In genomic region chr2:15172825-15173224, GRCh38 we compare ENCODE assay signal across 1 cellular context.
TF ChIP-seq lines count a peak whose summit lies in the region.

No MANE protein-coding gene starts in this region.

TF ChIP-seq in HepG2, 621 proteins besides CTCF, POLR2A, EP300 and RAD21 (continued from another document and continues in another):
- TF ChIP-seq, protein P1, sequence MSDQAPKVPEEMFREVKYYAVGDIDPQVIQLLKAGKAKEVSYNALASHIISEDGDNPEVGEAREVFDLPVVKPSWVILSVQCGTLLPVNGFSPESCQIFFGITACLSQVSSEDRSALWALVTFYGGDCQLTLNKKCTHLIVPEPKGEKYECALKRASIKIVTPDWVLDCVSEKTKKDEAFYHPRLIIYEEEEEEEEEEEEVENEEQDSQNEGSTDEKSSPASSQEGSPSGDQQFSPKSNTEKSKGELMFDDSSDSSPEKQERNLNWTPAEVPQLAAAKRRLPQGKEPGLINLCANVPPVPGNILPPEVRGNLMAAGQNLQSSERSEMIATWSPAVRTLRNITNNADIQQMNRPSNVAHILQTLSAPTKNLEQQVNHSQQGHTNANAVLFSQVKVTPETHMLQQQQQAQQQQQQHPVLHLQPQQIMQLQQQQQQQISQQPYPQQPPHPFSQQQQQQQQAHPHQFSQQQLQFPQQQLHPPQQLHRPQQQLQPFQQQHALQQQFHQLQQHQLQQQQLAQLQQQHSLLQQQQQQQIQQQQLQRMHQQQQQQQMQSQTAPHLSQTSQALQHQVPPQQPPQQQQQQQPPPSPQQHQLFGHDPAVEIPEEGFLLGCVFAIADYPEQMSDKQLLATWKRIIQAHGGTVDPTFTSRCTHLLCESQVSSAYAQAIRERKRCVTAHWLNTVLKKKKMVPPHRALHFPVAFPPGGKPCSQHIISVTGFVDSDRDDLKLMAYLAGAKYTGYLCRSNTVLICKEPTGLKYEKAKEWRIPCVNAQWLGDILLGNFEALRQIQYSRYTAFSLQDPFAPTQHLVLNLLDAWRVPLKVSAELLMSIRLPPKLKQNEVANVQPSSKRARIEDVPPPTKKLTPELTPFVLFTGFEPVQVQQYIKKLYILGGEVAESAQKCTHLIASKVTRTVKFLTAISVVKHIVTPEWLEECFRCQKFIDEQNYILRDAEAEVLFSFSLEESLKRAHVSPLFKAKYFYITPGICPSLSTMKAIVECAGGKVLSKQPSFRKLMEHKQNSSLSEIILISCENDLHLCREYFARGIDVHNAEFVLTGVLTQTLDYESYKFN (CRISPR knock-in tag; conservative IDR thresholded peaks at IDR 0.05): peak; percentile 93
- TF ChIP-seq DBP (CRISPR knock-in tag; IDR thresholded peaks at IDR 0.05; ENCODE audit: not compliant biosample characterization) (no peak), ZNF770 (CRISPR knock-in tag; IDR thresholded peaks at IDR 0.05) (no peak), AFF4 (CRISPR knock-in tag; IDR thresholded peaks at IDR 0.05) (no peak), ZNF746 (CRISPR knock-in tag; IDR thresholded peaks at IDR 0.05) (no peak), PCBP1 (IDR thresholded peaks at IDR 0.05; ENCODE audit: borderline replicate concordance, low read depth, low read length) (no peak), DRAP1 (CRISPR knock-in tag; IDR thresholded peaks at IDR 0.05) (peak; percentile 65; the same call in 1 of the 2 replicates), GTF2F1 (IDR thresholded peaks at IDR 0.05; ENCODE audit: low read length) (no peak), MYC (CRISPR knock-in tag; IDR thresholded peaks at IDR 0.05; ENCODE audit: borderline replicate concordance) (no peak), REPIN1 (CRISPR knock-in tag; IDR thresholded peaks at IDR 0.05; ENCODE audit: borderline replicate concordance, low read depth) (peak; percentile 74; the same call in 1 of the 2 replicates), ZMYM4 (CRISPR knock-in tag; IDR thresholded peaks at IDR 0.05) (peak; percentile 79), RCOR2 (CRISPR knock-in tag; IDR thresholded peaks at IDR 0.05) (peak; percentile 85), NRL (CRISPR knock-in tag; IDR thresholded peaks at IDR 0.05; ENCODE audit: borderline replicate concordance) (no peak), NR1H2 (CRISPR knock-in tag; IDR thresholded peaks at IDR 0.05; ENCODE audit: borderline replicate concordance, low read depth) (no peak), NONO (IDR thresholded peaks at IDR 0.05) (no peak), NONO (CRISPR knock-in tag; conservative IDR thresholded peaks at IDR 0.05) (0 out of 2 replicates have a peak, but pooled peaks have one; percentile 53), HHEX (CRISPR knock-in tag; IDR thresholded peaks at IDR 0.05) (peak; percentile 50; the same call in 1 of the 2 replicates), SNAI1 (CRISPR knock-in tag; IDR thresholded peaks at IDR 0.05; ENCODE audit: borderline replicate concordance) (no peak), ZSCAN30 (CRISPR knock-in tag; IDR thresholded peaks at IDR 0.05) (no peak), ZNF891 (CRISPR knock-in tag; IDR thresholded peaks at IDR 0.05) (no peak), CBX1 (IDR thresholded peaks at IDR 0.05; ENCODE audit: low read depth) (no peak), TCF7 (IDR thresholded peaks at IDR 0.05; ENCODE audit: low read depth) (peak; percentile 56), ZNF282 (IDR thresholded peaks at IDR 0.05; ENCODE audit: partially characterized antibody) (no peak), SIN3B (IDR thresholded peaks at IDR 0.05; ENCODE audit: low read length) (no peak), PITX1 (CRISPR knock-in tag; IDR thresholded peaks at IDR 0.05) (peak; percentile 79), ZIK1 (CRISPR knock-in tag; IDR thresholded peaks at IDR 0.05; ENCODE audit: borderline replicate concordance, low read depth) (no peak), ZFP1 (CRISPR knock-in tag; IDR thresholded peaks at IDR 0.05) (peak; percentile 77; the same call in 1 of the 2 replicates), DR1 (CRISPR knock-in tag; IDR thresholded peaks at IDR 0.05) (no peak), NFIB (CRISPR knock-in tag; IDR thresholded peaks at IDR 0.05; ENCODE audit: borderline replicate concordance) (no peak), FOXO1 (CRISPR knock-in tag; IDR thresholded peaks at IDR 0.05) (peak; percentile 81; the same call in 1 of the 2 replicates), ATF4 (CRISPR knock-in tag; IDR thresholded peaks at IDR 0.05) (peak in 1 of 2 experiments; percentile 40; a peak in 1 of 4 replicates), ETV6 (CRISPR knock-in tag; conservative IDR thresholded peaks at IDR 0.05) (no peak), FOXO4 (CRISPR knock-in tag; conservative IDR thresholded peaks at IDR 0.05) (no peak), ZEB1 (IDR thresholded peaks at IDR 0.05; ENCODE audit: insufficient replicate concordance, low read depth) (no peak), LCORL (IDR thresholded peaks at IDR 0.05) (no peak), LCORL (CRISPR knock-in tag; IDR thresholded peaks at IDR 0.05) (peak; percentile 68; the same call in 1 of the 2 replicates), FOSL2 (CRISPR knock-in tag; IDR thresholded peaks at IDR 0.05) (0 out of 2 replicates have a peak, but pooled peaks have one; percentile 19), RFX3 (CRISPR knock-in tag; IDR thresholded peaks at IDR 0.05) (no peak), SMARCC2 (IDR thresholded peaks at IDR 0.05) (no peak), ZNF839 (CRISPR knock-in tag; IDR thresholded peaks at IDR 0.05; ENCODE audit: borderline replicate concordance) (no peak), NFATC3 (CRISPR knock-in tag; IDR thresholded peaks at IDR 0.05) (no peak)
- TF ChIP-seq, protein P2, sequence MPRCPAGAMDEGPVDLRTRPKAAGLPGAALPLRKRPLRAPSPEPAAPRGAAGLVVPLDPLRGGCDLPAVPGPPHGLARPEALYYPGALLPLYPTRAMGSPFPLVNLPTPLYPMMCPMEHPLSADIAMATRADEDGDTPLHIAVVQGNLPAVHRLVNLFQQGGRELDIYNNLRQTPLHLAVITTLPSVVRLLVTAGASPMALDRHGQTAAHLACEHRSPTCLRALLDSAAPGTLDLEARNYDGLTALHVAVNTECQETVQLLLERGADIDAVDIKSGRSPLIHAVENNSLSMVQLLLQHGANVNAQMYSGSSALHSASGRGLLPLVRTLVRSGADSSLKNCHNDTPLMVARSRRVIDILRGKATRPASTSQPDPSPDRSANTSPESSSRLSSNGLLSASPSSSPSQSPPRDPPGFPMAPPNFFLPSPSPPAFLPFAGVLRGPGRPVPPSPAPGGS (CRISPR knock-in tag; IDR thresholded peaks at IDR 0.05): no peak
- TF ChIP-seq, protein P3, sequence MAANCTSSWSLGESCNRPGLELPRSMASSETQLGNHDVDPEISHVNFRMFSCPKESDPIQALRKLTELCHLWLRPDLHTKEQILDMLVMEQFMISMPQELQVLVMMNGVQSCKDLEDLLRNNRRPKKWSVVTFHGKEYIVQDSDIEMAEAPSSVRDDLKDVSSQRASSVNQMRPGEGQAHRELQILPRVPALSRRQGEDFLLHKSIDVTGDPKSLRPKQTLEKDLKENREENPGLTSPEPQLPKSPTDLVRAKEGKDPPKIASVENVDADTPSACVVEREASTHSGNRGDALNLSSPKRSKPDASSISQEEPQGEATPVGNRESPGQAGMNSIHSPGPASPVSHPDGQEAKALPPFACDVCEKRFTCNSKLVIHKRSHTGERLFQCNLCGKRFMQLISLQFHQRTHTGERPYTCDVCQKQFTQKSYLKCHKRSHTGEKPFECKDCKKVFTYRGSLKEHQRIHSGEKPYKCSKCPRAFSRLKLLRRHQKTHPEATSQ (CRISPR knock-in tag; IDR thresholded peaks at IDR 0.05; ENCODE audit: borderline replicate concordance): no peak; the same call in 1 of the 2 replicates
- TF ChIP-seq, protein P4, sequence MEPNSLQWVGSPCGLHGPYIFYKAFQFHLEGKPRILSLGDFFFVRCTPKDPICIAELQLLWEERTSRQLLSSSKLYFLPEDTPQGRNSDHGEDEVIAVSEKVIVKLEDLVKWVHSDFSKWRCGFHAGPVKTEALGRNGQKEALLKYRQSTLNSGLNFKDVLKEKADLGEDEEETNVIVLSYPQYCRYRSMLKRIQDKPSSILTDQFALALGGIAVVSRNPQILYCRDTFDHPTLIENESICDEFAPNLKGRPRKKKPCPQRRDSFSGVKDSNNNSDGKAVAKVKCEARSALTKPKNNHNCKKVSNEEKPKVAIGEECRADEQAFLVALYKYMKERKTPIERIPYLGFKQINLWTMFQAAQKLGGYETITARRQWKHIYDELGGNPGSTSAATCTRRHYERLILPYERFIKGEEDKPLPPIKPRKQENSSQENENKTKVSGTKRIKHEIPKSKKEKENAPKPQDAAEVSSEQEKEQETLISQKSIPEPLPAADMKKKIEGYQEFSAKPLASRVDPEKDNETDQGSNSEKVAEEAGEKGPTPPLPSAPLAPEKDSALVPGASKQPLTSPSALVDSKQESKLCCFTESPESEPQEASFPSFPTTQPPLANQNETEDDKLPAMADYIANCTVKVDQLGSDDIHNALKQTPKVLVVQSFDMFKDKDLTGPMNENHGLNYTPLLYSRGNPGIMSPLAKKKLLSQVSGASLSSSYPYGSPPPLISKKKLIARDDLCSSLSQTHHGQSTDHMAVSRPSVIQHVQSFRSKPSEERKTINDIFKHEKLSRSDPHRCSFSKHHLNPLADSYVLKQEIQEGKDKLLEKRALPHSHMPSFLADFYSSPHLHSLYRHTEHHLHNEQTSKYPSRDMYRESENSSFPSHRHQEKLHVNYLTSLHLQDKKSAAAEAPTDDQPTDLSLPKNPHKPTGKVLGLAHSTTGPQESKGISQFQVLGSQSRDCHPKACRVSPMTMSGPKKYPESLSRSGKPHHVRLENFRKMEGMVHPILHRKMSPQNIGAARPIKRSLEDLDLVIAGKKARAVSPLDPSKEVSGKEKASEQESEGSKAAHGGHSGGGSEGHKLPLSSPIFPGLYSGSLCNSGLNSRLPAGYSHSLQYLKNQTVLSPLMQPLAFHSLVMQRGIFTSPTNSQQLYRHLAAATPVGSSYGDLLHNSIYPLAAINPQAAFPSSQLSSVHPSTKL (CRISPR knock-in tag; IDR thresholded peaks at IDR 0.05): peak; percentile 98
